11 cellular contexts compared by ENCODE assay signal in genomic region chr18:31723639-31723997, GRCh38. TPM values are rescaled to one million over a fixed set of nuclear protein-coding genes. Genes with fewer than 3 reads are reported as not detected.
A peak's percentile ranks its signal among the peaks of the same experiment; 100 is the strongest.
DNase-seq lines count a peak whose midpoint lies in the region; ATAC-seq and TF ChIP-seq lines count a peak whose summit lies in the region.
"Had no signal": no experiment of that assay in that cellular context is flagged by ENCODE, and none has a peak within 500 bp of the region (broad histone marks: within the 10 kb centered on the region; RNA-seq: fewer than 3 reads in every experiment).

No MANE protein-coding gene starts in this region.

- H3K36me3 ChIP-seq in parathyroid adenoma (ENCODE audit: control insufficient read depth, insufficient read depth, low read length): no peaks in the 10 kb centered on the region
- no peaks in the 10 kb centered on the region for H3K36me3 ChIP-seq in uterus

- peak overlapping the region; percentile 89 for H2AFZ ChIP-seq in parathyroid adenoma

- H3K27ac ChIP-seq in parathyroid adenoma (peak overlapping the region; percentile 94), uterus (peak overlapping the region in 1 of 2 donors; percentile 36)
- H3K27ac ChIP-seq: RWPE1 had no signal

- H3K9me3 ChIP-seq in parathyroid adenoma (ENCODE audit: control insufficient read depth, low read length): peaks cover 3% of the 10 kb centered on the region
- peaks cover 0 to 3% of the 10 kb centered on the region in 2 donors for H3K9me3 ChIP-seq in uterus

- H3K79me2 ChIP-seq in parathyroid adenoma: peaks cover 3% of the 10 kb centered on the region

- DNase-seq in Right ventricle myocardium inferior (ENCODE audit: missing footprints) (no peak), cardiac septum (ENCODE audit: low spot score) (no peak), fibroblast of pulmonary artery (ENCODE audit: low read depth) (no peak), uterus (no peak), OCI-M2 (lab: John Stamatoyannopoulos, UW; ENCODE audit: unreplicated experiment) (no peak), NK-92 (lab: John Stamatoyannopoulos, UW; ENCODE audit: unreplicated experiment) (no peak)
- DNase-seq: activated T-cell treated with anti-CD3 and anti-CD28 coated beads, Interleukin-2, amount 50 U/mL, for 4 hours had no signal

- H3K9ac ChIP-seq in parathyroid adenoma: no peak overlapping the region

- no peak overlapping the region for H3K4me2 ChIP-seq in parathyroid adenoma (ENCODE audit: low read length)

- no peak for TF ChIP-seq CTCF in fibroblast of pulmonary artery (IDR thresholded peaks at IDR 0.05; ENCODE audit: low read length, missing control alignments)
- TF ChIP-seq CTCF in parathyroid adenoma (IDR thresholded peaks at IDR 0.05): no peak
- no peak for TF ChIP-seq CTCF in uterus (IDR thresholded peaks at IDR 0.05)

- H3K27me3 ChIP-seq in parathyroid adenoma (ENCODE audit: control insufficient read depth, insufficient read depth, low read length): no peaks in the 10 kb centered on the region
- no peaks in the 10 kb centered on the region for H3K27me3 ChIP-seq in uterus

- H3K4me3 ChIP-seq in fibroblast of pulmonary artery (replicated peaks; ENCODE audit: low read depth, low read length): peak overlapping the region; percentile 55
- H3K4me3 ChIP-seq in parathyroid adenoma (ENCODE audit: low read depth, low read length): peak overlapping the region; percentile 62
- H3K4me3 ChIP-seq in uterus: peak overlapping the region; percentile 42 to 45

- H3K4me1 ChIP-seq in parathyroid adenoma (peaks cover 32% of the 10 kb centered on the region), uterus (no peaks in the 10 kb centered on the region)

- ATAC-seq in Right ventricle myocardium inferior (peak; percentile 11), GM21786 (IDR thresholded peaks at IDR 0.05; ENCODE audit: unreplicated experiment) (no peak)
- ATAC-seq: activated T-cell treated with anti-CD3 and anti-CD28 coated beads, Interleukin-2, amount 50 U/mL, for 4 hours had no signal

- intact Hi-C loops in Right ventricle myocardium inferior (cut with DNase I) (loop anchor here (2.0 kb wide), 2 partner anchors 39 to 167 kb away; partner anchors contain the start of gene B4GALT6), cardiac septum (cut with DNase I) (loop anchor here (5.0 kb wide), 1 partner anchor 166 kb away; no protein-coding TSS in a partner anchor), uterus (cut with DNase I; ENCODE audit: low total_unique reads) (no loop called here)

- no peak for TF ChIP-seq POLR2A in uterus (IDR thresholded peaks at IDR 0.05)

RNA-seq across cellular contexts. Expression of gene SLC25A52, which starts 37.1 kb away (rescaled TPM):
- total RNA-seq in Right ventricle myocardium inferior (not detected), cardiac septum (not detected), uterus (not detected)
- total RNA-seq: activated T-cell treated with anti-CD3 and anti-CD28 coated beads, Interleukin-2, amount 50 U/mL, for 4 hours; M059J had no signal

RNA-seq across cellular contexts. Expression of gene B4GALT6, which starts 39.2 kb away (rescaled TPM):
- total RNA-seq in Right ventricle myocardium inferior (9.0 TPM), cardiac septum (5.3 TPM), uterus (10 to 100 TPM in 1 of 4 donors, 1 to 10 TPM in 3; 1.5 to 11.8 (median 3.9) TPM)
